Comparison of ENCODE assay signal across 15 cellular contexts in the genomic region with DNA sequence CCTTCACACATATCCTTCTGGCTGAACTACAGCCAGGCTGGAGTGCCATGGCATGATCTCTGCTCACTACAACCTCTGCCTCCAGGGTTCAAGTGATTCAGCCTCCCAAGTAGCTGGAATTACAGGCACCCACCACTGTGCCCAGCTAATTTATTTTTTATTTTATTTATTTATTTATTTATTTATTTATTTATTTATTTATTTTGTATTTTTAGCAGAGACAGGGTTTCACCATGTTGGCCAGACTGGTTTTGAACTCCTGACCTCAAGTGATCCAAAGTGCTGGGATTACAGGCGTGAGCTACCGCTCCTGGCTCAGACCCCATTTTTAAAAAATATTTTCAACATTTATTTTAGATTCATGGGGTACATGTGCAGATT. TPM values are rescaled to one million over a fixed set of nuclear protein-coding genes. Genes with fewer than 3 reads are reported as not detected.
DNase-seq lines count a peak whose midpoint lies in the region; FAIRE-seq and TF ChIP-seq lines count a peak whose summit lies in the region.
"Not testable (repeated sequence)": the region's sequence is repeated elsewhere in the genome, so short reads cannot be mapped to it uniquely, and the experiment has no call there.
"Had no signal": no experiment of that assay in that cellular context is flagged by ENCODE, and none has a peak within 500 bp of the region (broad histone marks: within the 10 kb centered on the region; RNA-seq: fewer than 3 reads in every experiment).

No MANE protein-coding gene starts in this region.

- H3K79me2 ChIP-seq in SK-N-SH (ENCODE audit: insufficient read depth); astrocyte (ENCODE audit: insufficient read depth, low read length): not testable (repeated sequence)

- not testable (repeated sequence) for H3K79me1 ChIP-seq in mesenchymal stem cell (replicated peaks; ENCODE audit: low read length, poor library complexity, severe bottlenecking)

- H2AFZ ChIP-seq in SK-N-SH (ENCODE audit: low read depth) = peak overlapping the region; percentile 59; the same call in 1 of the 2 replicates
- not testable (repeated sequence) for H2AFZ ChIP-seq in astrocyte (ENCODE audit: low read depth, low read length); mesenchymal stem cell (ENCODE audit: low read depth, low read length)

- H3K4me3 Mint-ChIP-seq in astrocyte (ENCODE audit: unreplicated experiment) = not testable (repeated sequence)

- not testable (repeated sequence) for H2AK5ac ChIP-seq in mesenchymal stem cell (ENCODE audit: low read length, severe bottlenecking)

- H3K27ac Mint-ChIP-seq in astrocyte (ENCODE audit: unreplicated experiment) = not testable (repeated sequence)

- H3K4me1 Mint-ChIP-seq in astrocyte (ENCODE audit: low read depth, unreplicated experiment) = not testable (repeated sequence)

- DNase-seq in SK-N-SH; astrocyte (ENCODE audit: low read depth); coronary artery (ENCODE audit: low spot score); mesenchymal stem cell: not testable (repeated sequence)

- not testable (repeated sequence) for H2BK15ac ChIP-seq in mesenchymal stem cell (ENCODE audit: low read depth, poor library complexity, severe bottlenecking)

- not testable (repeated sequence) for H3K9me3 Mint-ChIP-seq in astrocyte (ENCODE audit: unreplicated experiment)

- not testable (repeated sequence) for FAIRE-seq in astrocyte (lab: Jason Lieb, UNC)

- peaks cover 34% of the 10 kb centered on the region for H3K27me3 Mint-ChIP-seq in astrocyte (ENCODE audit: low read depth, unreplicated experiment)

- not testable (repeated sequence) for H3K23ac ChIP-seq in mesenchymal stem cell (ENCODE audit: low read length in 2 of 2)

- H2BK12ac ChIP-seq in mesenchymal stem cell (ENCODE audit: low read length in 2 of 2) = not testable (repeated sequence)

- H3K9ac ChIP-seq in SK-N-SH; mesenchymal stem cell (ENCODE audit: low read length); skeletal muscle satellite cell (ENCODE audit: low read depth, low read length): not testable (repeated sequence)
- H3K9ac ChIP-seq in astrocyte (ENCODE audit: low read length) = peak overlapping the region; percentile 42

- not testable (repeated sequence) for H3K36me3 ChIP-seq in HEK293 (ENCODE audit: control insufficient read depth in 2 of 2, insufficient read depth in 1 of 2, low read length in 2 of 2); SK-N-SH (replicated peaks in 1 of 2; ENCODE audit: control insufficient read depth in 1 of 2, insufficient read depth in 2 of 2, low read length in 1 of 2); astrocyte (ENCODE audit: insufficient read depth, low read length); mesenchymal stem cell (ENCODE audit: control insufficient read depth in 1 of 2, insufficient read depth in 2 of 2, low read depth in 1 of 2, low read length in 2 of 2); skeletal muscle satellite cell (ENCODE audit: insufficient read depth, low read length)

- H2BK120ac ChIP-seq in mesenchymal stem cell (ENCODE audit: low read depth, low read length) = not testable (repeated sequence)

- H2BK5ac ChIP-seq in mesenchymal stem cell (ENCODE audit: low read depth, low read length, poor library complexity, severe bottlenecking) = not testable (repeated sequence)

- H3K18ac ChIP-seq in mesenchymal stem cell (ENCODE audit: low read depth in 1 of 2, low read length in 2 of 2) = not testable (repeated sequence)

- H4K20me1 ChIP-seq in SK-N-SH (ENCODE audit: insufficient read depth); astrocyte (ENCODE audit: insufficient read depth, low read length): not testable (repeated sequence)

- whole genome bisulfite sequencing in SK-N-SH (ENCODE audit: low lambda C conversion rate) = 67% methylated on average over 2 of the region's 2 CpGs
- WGBS in mesenchymal stem cell = no CpG with 5 or more reads among the region's 2 CpGs

- not testable (repeated sequence) for H3F3A ChIP-seq in SK-N-SH (replicated peaks; ENCODE audit: insufficient read depth)

- TF ChIP-seq CTCF in HEK293 (tag by site-specific recombination; IDR thresholded peaks at IDR 0.05); SK-N-SH (IDR thresholded peaks at IDR 0.05); astrocyte (IDR thresholded peaks at IDR 0.05; ENCODE audit: insufficient read depth, low read depth, low read length); coronary artery (IDR thresholded peaks at IDR 0.05): not testable (repeated sequence)

- POLR2A ChIA-PET in HEK293 (lab: Yijun Ruan, JAX); SK-N-SH (lab: Yijun Ruan, JAX): not testable (repeated sequence)

- not testable (repeated sequence) for H3K4ac ChIP-seq in mesenchymal stem cell (ENCODE audit: low read depth in 1 of 2, low read length in 2 of 2)

- not testable (repeated sequence) for H3K4me3 ChIP-seq in HEK293 (ENCODE audit: low read depth, low read length); SK-N-SH (ENCODE audit: low read depth in 2 of 2, low read length in 1 of 2); astrocyte (ENCODE audit: insufficient read depth, low read depth, low read length); coronary artery; mesenchymal stem cell (ENCODE audit: insufficient read depth in 1 of 2, low read depth in 1 of 2, low read length in 2 of 2); skeletal muscle satellite cell (ENCODE audit: low read length)

- not testable (repeated sequence) for H3K14ac ChIP-seq in mesenchymal stem cell (ENCODE audit: low read length in 2 of 2)

- H3K4me1 ChIP-seq in HEK293 (ENCODE audit: control insufficient read depth, insufficient read depth, low read length); SK-N-SH (ENCODE audit: control insufficient read depth in 1 of 2, insufficient read depth in 2 of 2, low read depth in 1 of 2, low read length in 1 of 2); mesenchymal stem cell (ENCODE audit: control insufficient read depth, insufficient read depth, low read depth, low read length): not testable (repeated sequence)
- H3K4me1 ChIP-seq in astrocyte (ENCODE audit: insufficient read depth, low read length) (peaks cover 12% of the 10 kb centered on the region), skeletal muscle satellite cell (ENCODE audit: control insufficient read depth, insufficient read depth, low read length) (peaks cover 11% of the 10 kb centered on the region)

- H3K27me3 ChIP-seq in SK-N-SH (ENCODE audit: insufficient read depth); astrocyte (ENCODE audit: insufficient read depth, low read length): not testable (repeated sequence)
- peaks cover 12 to 17% of the 10 kb centered on the region in 2 experiments for H3K27me3 ChIP-seq in mesenchymal stem cell (ENCODE audit: control insufficient read depth in 1 of 2, insufficient read depth in 1 of 2, low read length in 2 of 2)
- H3K27me3 ChIP-seq in skeletal muscle satellite cell (ENCODE audit: control insufficient read depth, insufficient read depth, low read length) = peaks cover 18% of the 10 kb centered on the region

- CTCF ChIA-PET in HEK293 (lab: Yijun Ruan, JAX) = interaction anchor here (0.6 to 1.7 kb wide), 2 partner anchors 64 to 145 kb away, joined by 3 to 4 read pairs; no protein-coding TSS in a partner anchor
- CTCF ChIA-PET in SK-N-SH (lab: Yijun Ruan, JAX) = interaction anchor here (0.6 to 19.8 kb wide), 6 partner anchors 124 to 294 kb away, joined by 3 to 488 read pairs (median 9); no protein-coding TSS in a partner anchor

- not testable (repeated sequence) for TF ChIP-seq RAD21 in SK-N-SH (IDR thresholded peaks at IDR 0.05; ENCODE audit: low read length)

- peak overlapping the region; percentile 4 for H4K8ac ChIP-seq in mesenchymal stem cell (ENCODE audit: low read length)

- H3K9me3 ChIP-seq in HEK293 (ENCODE audit: control insufficient read depth, insufficient read depth, low read depth, low read length); SK-N-SH; astrocyte (ENCODE audit: insufficient read depth, low read depth, low read length); mesenchymal stem cell (ENCODE audit: control insufficient read depth, low read length); skeletal muscle satellite cell (replicated peaks; ENCODE audit: low read length): not testable (repeated sequence)

- peak overlapping the region; percentile 39; the same call in 1 of the 2 replicates for H3K4me2 ChIP-seq in SK-N-SH
- H3K4me2 ChIP-seq in astrocyte (ENCODE audit: low read length) = peak overlapping the region; percentile 66
- H3K4me2 ChIP-seq in mesenchymal stem cell (ENCODE audit: low read length, poor library complexity, severe bottlenecking) = not testable (repeated sequence)
- peak overlapping the region; percentile 7 for H3K4me2 ChIP-seq in skeletal muscle satellite cell (ENCODE audit: low read length)

- H3K27ac ChIP-seq in HEK293 (ENCODE audit: extremely low read depth, low read depth, low read length); mesenchymal stem cell (ENCODE audit: low read length, poor library complexity, severe bottlenecking): not testable (repeated sequence)
- H3K27ac ChIP-seq in SK-N-SH (ENCODE audit: low read depth in 2 of 2, low read length in 1 of 2) (peak overlapping the region in 1 of 2 experiments; percentile 45; a peak in 1 of 4 replicates), astrocyte (ENCODE audit: low read depth, low read length) (peak overlapping the region; percentile 59), coronary artery (peak overlapping the region; percentile 32 to 54)

- not testable (repeated sequence) for H3K36me3 Mint-ChIP-seq in astrocyte (ENCODE audit: low read depth, unreplicated experiment)

- not testable (repeated sequence) for H4K91ac ChIP-seq in mesenchymal stem cell (ENCODE audit: low read length)

- not testable (repeated sequence) for H3K9me2 ChIP-seq in SK-N-SH

- not testable (repeated sequence) for TF ChIP-seq EP300 in SK-N-SH (IDR thresholded peaks at IDR 0.05; ENCODE audit: borderline replicate concordance in 1 of 2, low read depth in 1 of 2, low read length in 1 of 2)

RNA-seq across cellular contexts. Expression of gene PRSS2, which starts 6.1 kb away (rescaled TPM):
- not detected in 2 replicates for polyA plus RNA-seq in SK-N-SH (2012; rRNA removed)
- not detected in 2 replicates for polyA plus RNA-seq in SK-N-SH (2012; cell fraction: cytosol; rRNA removed)
- not detected in 2 replicates for polyA plus RNA-seq in SK-N-SH (2012; cell fraction: nucleus; rRNA removed)
- not detected in 2 replicates for total RNA-seq in astrocyte
- not detected for polyA plus RNA-seq in mesenchymal stem cell (2013, experiment 1 of 2)
- polyA plus RNA-seq in mesenchymal stem cell (2013, experiment 2 of 2) = not detected
- not detected in 2 replicates for total RNA-seq in skeletal muscle satellite cell (2012; rRNA removed)
- total RNA-seq: A673; CD4-positive, alpha-beta memory T cell; Daoy; G401; GM23338; H4; H9; HFFc6 had no signal
- polyA plus RNA-seq: BJ; CD4-positive, alpha-beta memory T cell; GM23338 had no signal

RNA-seq across cellular contexts. Expression of gene PRSS1, which starts 27.6 kb away (rescaled TPM):
- polyA plus RNA-seq in SK-N-SH (2012; rRNA removed) = not detected in 2 replicates
- not detected in 2 replicates for polyA plus RNA-seq in SK-N-SH (2012; cell fraction: cytosol; rRNA removed)
- polyA plus RNA-seq in SK-N-SH (2012; cell fraction: nucleus; rRNA removed) = not detected in 2 replicates
- not detected in 2 replicates for total RNA-seq in astrocyte
- polyA plus RNA-seq in mesenchymal stem cell (2013, experiment 1 of 2) = not detected
- not detected for polyA plus RNA-seq in mesenchymal stem cell (2013, experiment 2 of 2)
- total RNA-seq in skeletal muscle satellite cell (2012; rRNA removed) = not detected in 2 replicates
- total RNA-seq: A673, Daoy, G401, GM23338, H4, H9, HFFc6 had no signal
- polyA plus RNA-seq: BJ; CD4-positive, alpha-beta memory T cell; GM23338 had no signal
